Comparison of ENCODE assay signal across 8 cellular contexts in the genomic region with DNA sequence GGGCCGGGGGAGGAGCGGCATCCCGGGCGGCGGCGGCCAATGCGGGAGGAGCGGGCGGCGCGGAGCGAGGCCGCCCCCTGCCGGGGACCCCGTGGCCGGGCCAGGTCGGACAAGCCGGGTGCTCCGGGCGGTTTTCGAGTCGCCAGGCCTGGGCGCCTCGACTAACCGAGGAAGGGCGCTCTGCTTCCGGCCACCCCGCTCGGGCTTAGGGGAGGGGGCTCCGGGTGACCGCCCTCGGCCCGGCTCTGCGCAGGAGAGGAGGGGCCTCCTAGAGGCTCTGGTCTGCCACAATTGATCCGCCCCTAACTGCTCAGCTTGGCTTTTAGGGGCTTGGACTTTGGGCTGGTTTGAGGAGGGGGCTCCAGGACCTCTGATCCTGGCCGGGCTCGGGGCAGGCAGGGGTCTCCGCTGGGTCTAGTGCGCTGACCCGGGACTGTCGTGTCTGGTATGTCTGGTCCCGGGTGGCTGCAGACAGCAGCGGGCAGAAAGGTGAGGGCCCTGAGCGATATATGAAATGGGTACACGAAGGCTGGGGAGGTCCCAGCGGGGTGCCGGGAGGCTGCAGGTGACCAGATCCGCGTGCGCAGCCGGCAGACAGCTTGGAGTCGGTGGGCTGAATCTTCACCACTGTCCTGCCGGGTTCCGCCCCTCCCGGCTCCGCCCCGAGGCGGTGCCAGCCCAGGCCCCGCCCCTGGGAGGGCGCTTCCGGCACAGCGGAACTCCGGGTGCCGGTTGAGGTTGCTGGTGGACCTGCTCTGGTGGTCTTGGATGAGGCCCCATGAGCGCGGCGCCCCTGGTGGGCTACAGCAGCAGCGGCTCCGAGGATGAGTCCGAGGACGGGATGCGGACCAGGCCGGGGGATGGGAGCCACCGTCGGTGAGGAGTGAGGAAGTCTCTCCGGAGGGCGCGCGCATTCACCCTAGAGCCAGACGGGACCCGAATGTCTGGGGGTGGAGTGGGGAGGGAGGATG.
DNase-seq lines count a peak whose midpoint lies in the region; ATAC-seq lines count a peak whose summit lies in the region.

A gene with protein sequence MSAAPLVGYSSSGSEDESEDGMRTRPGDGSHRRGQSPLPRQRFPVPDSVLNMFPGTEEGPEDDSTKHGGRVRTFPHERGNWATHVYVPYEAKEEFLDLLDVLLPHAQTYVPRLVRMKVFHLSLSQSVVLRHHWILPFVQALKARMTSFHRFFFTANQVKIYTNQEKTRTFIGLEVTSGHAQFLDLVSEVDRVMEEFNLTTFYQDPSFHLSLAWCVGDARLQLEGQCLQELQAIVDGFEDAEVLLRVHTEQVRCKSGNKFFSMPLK (plus strand): TSS at position 702 of the 971 bp plus-strand sequence. CDS start 77 bp downstream, at position 779.

- peak within 1 kb of the TSS; percentile 79 for H3K27ac ChIP-seq in cingulate gyrus (ENCODE audit: low read depth, low read length)

- peak; percentile 69 for ATAC-seq in GM18858 (IDR thresholded peaks at IDR 0.05; ENCODE audit: unreplicated experiment)
- peak; percentile 74 for ATAC-seq in HG03066 (IDR thresholded peaks at IDR 0.05; ENCODE audit: low read depth, unreplicated experiment)

- DNase-seq in AG08396 (ENCODE audit: low spot score) (peak; percentile 97), NCI-H345 treated with DMSO at 0.1 percent for 48 hours (lab: John Stamatoyannopoulos, UW; ENCODE audit: unreplicated experiment) (peak; percentile 55), left kidney (ENCODE audit: low read depth, low spot score) (peak; percentile 97)
- peak; percentile 75 for DNase-seq in activated CD4-positive, alpha-beta T cell treated with anti-CD3 and anti-CD28 coated beads for 1 hour
- DNase-seq in stimulated activated CD4-positive, alpha-beta T cell treated with anti-CD3 and anti-CD28 coated beads, Interleukin-2, amount 100 ng/mL, for 4 hours (ENCODE audit: low read depth): peak; percentile 73

Comparison
In these comparisons a context has a peak if more than half of its experiments do, and no peak if none do; other contexts are left out.
1. Peak in every context shown above with its lines: DNase-seq, ATAC-seq and H3K27ac ChIP-seq.